Comparison of ENCODE assay signal across 9 cellular contexts in genomic region chr1:209850342-209850979, GRCh38. TPM values are rescaled to one million over a fixed set of nuclear protein-coding genes. Genes with fewer than 3 reads are reported as not detected.
DNase-seq lines count a peak whose midpoint lies in the region; ATAC-seq and TF ChIP-seq lines count a peak whose summit lies in the region.
"Had no signal": no experiment of that assay in that cellular context is flagged by ENCODE, and none has a peak within 500 bp of the region (broad histone marks: within the 10 kb centered on the region; RNA-seq: fewer than 3 reads in every experiment).

No MANE protein-coding gene starts in this region.

- H3K27ac ChIP-seq in ascending aorta, result no peak overlapping the region

- DNase-seq in ACHN (peak; percentile 83), NT2/D1 (ENCODE audit: low read depth, low spot score) (peak; percentile 61), ascending aorta (ENCODE audit: low spot score in 2 of 2) (no peak), kidney epithelial cell (ENCODE audit: low read depth) (no peak)
- DNase-seq in stimulated activated effector memory CD8-positive, alpha-beta T cell treated with anti-CD3 and anti-CD28 coated beads, Interleukin-12 subunit alpha, Interleukin-12 subunit beta, amount 100 ng/mL, for 72 hours (ENCODE audit: low spot score in 2 of 2), result no peak
- no peak for DNase-seq in effector CD4-positive, alpha-beta T cell

- peaks cover 93% of the 10 kb centered on the region for H3K36me3 Mint-ChIP-seq in stimulated activated effector memory CD8-positive, alpha-beta T cell treated with anti-CD3 and anti-CD28 coated beads, Interleukin-12 subunit alpha, Interleukin-12 subunit beta, amount 100 ng/mL, for 72 hours

- no peak overlapping the region for H3K4me3 Mint-ChIP-seq in stimulated activated effector memory CD8-positive, alpha-beta T cell treated with anti-CD3 and anti-CD28 coated beads, Interleukin-12 subunit alpha, Interleukin-12 subunit beta, amount 100 ng/mL, for 72 hours

- H3K9me3 ChIP-seq in NT2/D1 (ENCODE audit: insufficient read depth, low read length), result no peaks in the 10 kb centered on the region
- H3K9me3 ChIP-seq in ascending aorta, result no peaks in the 10 kb centered on the region

- in situ Hi-C loops in ACHN (cut with HindIII; ENCODE audit: low pct_ligation_motif_present, low pct_unique_long_range_greater_than_20kb, low sequenced_read_pairs), result loop anchor here (25.0 kb wide), 1 partner anchor 137 kb away; no protein-coding TSS in a partner anchor

- H3K4me3 ChIP-seq in GM12875 (ENCODE audit: low read depth, low read length) (no peak overlapping the region), NT2/D1 (ENCODE audit: insufficient read length, low read depth) (no peak overlapping the region), ascending aorta (no peak overlapping the region), kidney epithelial cell (ENCODE audit: low read depth, low read length) (no peak overlapping the region)
- H3K4me3 ChIP-seq: lung had no signal

- intact Hi-C loops in ascending aorta (cut with DNase I), result no loop called here

- TF ChIP-seq CTCF in GM12875 (IDR thresholded peaks at IDR 0.05; ENCODE audit: borderline replicate concordance, insufficient read depth, low read depth, low read length), result peak; percentile 61
- TF ChIP-seq CTCF in ascending aorta (IDR thresholded peaks at IDR 0.05), result peak in 2 of 3 experiments; percentile 29 to 41
- peak; percentile 86 for TF ChIP-seq CTCF in kidney epithelial cell (IDR thresholded peaks at IDR 0.05; ENCODE audit: insufficient read depth, low read length, poor library complexity, severe bottlenecking)

- H3K27ac Mint-ChIP-seq in stimulated activated effector memory CD8-positive, alpha-beta T cell treated with anti-CD3 and anti-CD28 coated beads, Interleukin-12 subunit alpha, Interleukin-12 subunit beta, amount 100 ng/mL, for 72 hours, result peak overlapping the region; percentile 4

- H3K36me3 ChIP-seq in NT2/D1 (ENCODE audit: insufficient read depth, insufficient read length, low read length), result peaks cover 82% of the 10 kb centered on the region
- peaks cover 41 to 72% of the 10 kb centered on the region in 2 donors for H3K36me3 ChIP-seq in ascending aorta
- no peaks in the 10 kb centered on the region for H3K36me3 ChIP-seq in kidney epithelial cell (ENCODE audit: control insufficient read depth, insufficient read depth, low read length)

- H3K27me3 ChIP-seq in NT2/D1 (ENCODE audit: insufficient read depth, insufficient read length) (no peaks in the 10 kb centered on the region), ascending aorta (no peaks in the 10 kb centered on the region), kidney epithelial cell (ENCODE audit: control insufficient read depth, insufficient read depth, low read length) (no peaks in the 10 kb centered on the region)

- H3K4me1 ChIP-seq in NT2/D1 (ENCODE audit: insufficient read depth, insufficient read length) (no peaks in the 10 kb centered on the region), ascending aorta (no peaks in the 10 kb centered on the region)

- H3K9ac ChIP-seq in NT2/D1 (ENCODE audit: insufficient read length, low read depth), result no peak overlapping the region

- peaks cover 4% of the 10 kb centered on the region for H3K4me1 Mint-ChIP-seq in stimulated activated effector memory CD8-positive, alpha-beta T cell treated with anti-CD3 and anti-CD28 coated beads, Interleukin-12 subunit alpha, Interleukin-12 subunit beta, amount 100 ng/mL, for 72 hours

- peak; percentile 73 for ATAC-seq in HG03460 (IDR thresholded peaks at IDR 0.05; ENCODE audit: unreplicated experiment)
- peak; percentile 28 for ATAC-seq in stimulated activated effector memory CD8-positive, alpha-beta T cell treated with anti-CD3 and anti-CD28 coated beads, Interleukin-12 subunit alpha, Interleukin-12 subunit beta, amount 100 ng/mL, for 72 hours

- H3K9me3 Mint-ChIP-seq in stimulated activated effector memory CD8-positive, alpha-beta T cell treated with anti-CD3 and anti-CD28 coated beads, Interleukin-12 subunit alpha, Interleukin-12 subunit beta, amount 100 ng/mL, for 72 hours, result no peaks in the 10 kb centered on the region

RNA-seq across cellular contexts. Expression of gene UTP25, which starts 22.7 kb away (rescaled TPM):
- 3.6 TPM for total RNA-seq in ascending aorta
- total RNA-seq in kidney epithelial cell, result 14.6 and 15.7 TPM in 2 replicates

RNA-seq across cellular contexts. Expression of gene IRF6, which starts 44.5 kb away (rescaled TPM):
- 7.6 TPM for total RNA-seq in ascending aorta
- 90.1 and 99.7 TPM in 2 replicates for total RNA-seq in kidney epithelial cell

Comparison
In these comparisons a context has a peak if more than half of its experiments do, and no peak if none do; other contexts are left out.
1. DNase-seq: peak in ACHN (single experiment) and NT2/D1 (single experiment); none in ascending aorta (0 of 2), kidney epithelial cell (single experiment), stimulated activated effector memory CD8-positive, alpha-beta T cell treated with anti-CD3 and anti-CD28 coated beads, Interleukin-12 subunit alpha, Interleukin-12 subunit beta, amount 100 ng/mL, for 72 hours (0 of 2) and effector CD4-positive, alpha-beta T cell (single experiment).
2. CTCF ChIP-seq: peak in every context shown above with its lines; median percentile 86 in kidney epithelial cell; 61 in GM12875; 35 in ascending aorta.
3. RNA of gene IRF6, which starts 44.5 kb away (total RNA-seq): 90.1 to 99.7 TPM in kidney epithelial cell; 7.6 TPM in ascending aorta (single experiment); every median in the first group is over 10 times any median in the second.